In genomic region chr17:8376302-8377067, GRCh38 we compare ENCODE assay signal across 1 cellular context.
A peak's percentile ranks its signal among the peaks of the same experiment; 100 is the strongest.
TF ChIP-seq lines count a peak whose summit lies in the region.

TSS of gene KRABD2 (minus strand) at chr17:8376704.

TF ChIP-seq in HepG2, 621 proteins besides CTCF, POLR2A, EP300 and RAD21 (continued from another document and continues in another):
- TF ChIP-seq ZXDC (CRISPR knock-in tag; IDR thresholded peaks at IDR 0.05) (no peak), ZNF597 (CRISPR knock-in tag; IDR thresholded peaks at IDR 0.05) (no peak), ZNF639 (CRISPR knock-in tag; conservative IDR thresholded peaks at IDR 0.05) (peak; percentile 45; the same call in 1 of the 2 replicates), ZBTB49 (CRISPR knock-in tag; IDR thresholded peaks at IDR 0.05; ENCODE audit: borderline replicate concordance) (0 out of 2 replicates have a peak, but pooled peaks have one; percentile 56), ZNF253 (CRISPR knock-in tag; IDR thresholded peaks at IDR 0.05; ENCODE audit: borderline replicate concordance) (0 out of 2 replicates have a peak, but pooled peaks have one; percentile 49), ZHX2 (IDR thresholded peaks at IDR 0.05; ENCODE audit: low read depth) (no peak; the same call in 1 of the 2 replicates), ZHX2 (CRISPR knock-in tag; IDR thresholded peaks at IDR 0.05; ENCODE audit: borderline replicate concordance) (0 out of 2 replicates have a peak, but pooled peaks have one; percentile 28), ZNF280B (CRISPR knock-in tag; IDR thresholded peaks at IDR 0.05; ENCODE audit: borderline replicate concordance) (no peak), ZNF614 (CRISPR knock-in tag; IDR thresholded peaks at IDR 0.05; ENCODE audit: borderline replicate concordance) (0 out of 2 replicates have a peak, but pooled peaks have one; percentile 65), HMGXB3 (CRISPR knock-in tag; IDR thresholded peaks at IDR 0.05; ENCODE audit: borderline replicate concordance) (peak; percentile 78), PCBP1 (IDR thresholded peaks at IDR 0.05; ENCODE audit: borderline replicate concordance, low read depth, low read length) (peak; percentile 60; the same call in 1 of the 2 replicates), ZNF235 (CRISPR knock-in tag; IDR thresholded peaks at IDR 0.05; ENCODE audit: borderline replicate concordance) (no peak), CEBPZ (IDR thresholded peaks at IDR 0.05; ENCODE audit: low read length) (no peak), ZNF205 (CRISPR knock-in tag; IDR thresholded peaks at IDR 0.05) (0 out of 2 replicates have a peak, but pooled peaks have one; percentile 65), ZNF101 (CRISPR knock-in tag; IDR thresholded peaks at IDR 0.05; ENCODE audit: borderline replicate concordance, low read depth) (no peak)
